Comparison of ENCODE assay signal across 9 cellular contexts in genomic region chr13:46983881-46984280, GRCh38.
DNase-seq lines count a peak whose midpoint lies in the region; ATAC-seq lines count a peak whose summit lies in the region.
"Had no signal": no experiment of that assay in that cellular context is flagged by ENCODE, and none has a peak within 500 bp of the region (broad histone marks: within the 10 kb centered on the region; RNA-seq: fewer than 3 reads in every experiment).

No MANE protein-coding gene starts in this region.

- ATAC-seq in GM19035 (IDR thresholded peaks at IDR 0.05; ENCODE audit: unreplicated experiment): peak; percentile 72
- ATAC-seq in HG02840 (IDR thresholded peaks at IDR 0.05; ENCODE audit: low FRiP score, unreplicated experiment): peak; percentile 73
- ATAC-seq in natural killer cell treated with Interleukin-12 subunit alpha and Interleukin-12 subunit beta and Interleukin-15 and Interleukin-18, amount 100 ng/mL, for 72 hours: no peak

- no peaks in the 10 kb centered on the region for H3K36me3 Mint-ChIP-seq in natural killer cell treated with Interleukin-12 subunit alpha and Interleukin-12 subunit beta and Interleukin-15 and Interleukin-18, amount 100 ng/mL, for 72 hours

- H3K27me3 Mint-ChIP-seq in natural killer cell treated with Interleukin-12 subunit alpha and Interleukin-12 subunit beta and Interleukin-15 and Interleukin-18, amount 100 ng/mL, for 72 hours: peaks cover 8 to 9% of the 10 kb centered on the region in 2 donors

- no peaks in the 10 kb centered on the region for H3K9me3 Mint-ChIP-seq in natural killer cell treated with Interleukin-12 subunit alpha and Interleukin-12 subunit beta and Interleukin-15 and Interleukin-18, amount 100 ng/mL, for 72 hours

- no peaks in the 10 kb centered on the region for H3K4me1 Mint-ChIP-seq in natural killer cell treated with Interleukin-12 subunit alpha and Interleukin-12 subunit beta and Interleukin-15 and Interleukin-18, amount 100 ng/mL, for 72 hours (ENCODE audit: low read depth in 2 of 2)

- H3K27ac Mint-ChIP-seq in natural killer cell treated with Interleukin-12 subunit alpha and Interleukin-12 subunit beta and Interleukin-15 and Interleukin-18, amount 100 ng/mL, for 72 hours: no peak overlapping the region

- H3K4me3 Mint-ChIP-seq in natural killer cell treated with Interleukin-12 subunit alpha and Interleukin-12 subunit beta and Interleukin-15 and Interleukin-18, amount 100 ng/mL, for 72 hours: no peak overlapping the region

- DNase-seq in NAMALWA (ENCODE audit: low spot score) (peak; percentile 18), putamen (ENCODE audit: low spot score) (peak; percentile 5), SHP77 treated with DMSO at 0.1 percent for 48 hours (lab: John Stamatoyannopoulos, UW) (no peak), NCI-H345 treated with DMSO at 0.1 percent for 48 hours (lab: John Stamatoyannopoulos, UW; ENCODE audit: unreplicated experiment) (no peak)
- DNase-seq in activated naive CD4-positive, alpha-beta T cell treated with Interleukin-2 at 50 U/mL for 16 hours: no peak
- DNase-seq in natural killer cell treated with Interleukin-12 subunit alpha and Interleukin-12 subunit beta and Interleukin-15 and Interleukin-18, amount 100 ng/mL, for 72 hours (ENCODE audit: low spot score): no peak
- DNase-seq: pancreas had no signal

Comparison
In these comparisons a context has a peak if more than half of its experiments do, and no peak if none do; other contexts are left out.
1. ATAC-seq: peak in GM19035 (single experiment) and HG02840 (single experiment); none in natural killer cell treated with Interleukin-12 subunit alpha and Interleukin-12 subunit beta and Interleukin-15 and Interleukin-18, amount 100 ng/mL, for 72 hours (0 of 2).
2. DNase-seq: peak in NAMALWA (single experiment) and putamen (single experiment); none in SHP77 treated with DMSO at 0.1 percent for 48 hours (single experiment), NCI-H345 treated with DMSO at 0.1 percent for 48 hours (single experiment), activated naive CD4-positive, alpha-beta T cell treated with Interleukin-2 at 50 U/mL for 16 hours (single experiment) and natural killer cell treated with Interleukin-12 subunit alpha and Interleukin-12 subunit beta and Interleukin-15 and Interleukin-18, amount 100 ng/mL, for 72 hours (single experiment).